ENCODE assay signal across 19 cellular contexts in genomic region chr1:207911983-207912760, GRCh38. TPM values are rescaled to one million over a fixed set of nuclear protein-coding genes. Genes with fewer than 3 reads are reported as not detected.
DNase-seq lines count a peak whose midpoint lies in the region; ATAC-seq, FAIRE-seq and TF ChIP-seq lines count a peak whose summit lies in the region.
"Had no signal": no experiment of that assay in that cellular context is flagged by ENCODE, and none has a peak within 500 bp of the region (broad histone marks: within the 10 kb centered on the region; RNA-seq: fewer than 3 reads in every experiment).

No MANE protein-coding gene starts in this region.

- H3K4me1 ChIP-seq in RWPE2 (ENCODE audit: insufficient read depth, poor library complexity, severe bottlenecking) (no peaks in the 10 kb centered on the region), foreskin keratinocyte (peaks cover 11% of the 10 kb centered on the region), small intestine (ENCODE audit: control insufficient read depth in 2 of 2, insufficient read depth in 1 of 2, low read depth in 1 of 2, low read length in 1 of 2) (peaks cover 0 to 2% of the 10 kb centered on the region in 2 donors), MM.1S (ENCODE audit: low read length) (no peaks in the 10 kb centered on the region)

- no peak overlapping the region for H2AFZ ChIP-seq in MM.1S (ENCODE audit: low read length)
- H2AFZ ChIP-seq: hepatocyte had no signal

- H3K9me2 ChIP-seq in MM.1S (replicated peaks; ENCODE audit: insufficient read depth, low read length) = no peaks in the 10 kb centered on the region

- WGBS in small intestine, 3 donors = 53 to 64% (median 59%) methylated on average over 8 of the region's 8 CpGs

- H3K79me2 ChIP-seq in MM.1S (ENCODE audit: low read length) = no peaks in the 10 kb centered on the region
- H3K79me2 ChIP-seq: hepatocyte had no signal

- no peak overlapping the region for H3K9ac ChIP-seq in MM.1S (ENCODE audit: low read length)

- H3K36me3 ChIP-seq in RWPE2 (ENCODE audit: low read depth) (no peaks in the 10 kb centered on the region), small intestine (ENCODE audit: control insufficient read depth in 2 of 2, insufficient read depth in 2 of 2, low read length in 2 of 2) (no peaks in the 10 kb centered on the region), MM.1S (replicated peaks; ENCODE audit: insufficient read depth, low read length) (no peaks in the 10 kb centered on the region)
- H3K36me3 ChIP-seq: spleen had no signal

- H3K4me2 ChIP-seq in MM.1S (ENCODE audit: low read depth, low read length) = no peak overlapping the region

- H3K4me3 ChIP-seq in RWPE2 (ENCODE audit: severe bottlenecking) (no peak overlapping the region), small intestine (ENCODE audit: low read depth in 1 of 2, low read length in 2 of 2) (no peak overlapping the region), MM.1S (ENCODE audit: low read length) (no peak overlapping the region)
- H3K4me3 ChIP-seq: hepatocyte had no signal

- H3K27ac ChIP-seq in RWPE2 (ENCODE audit: poor library complexity, severe bottlenecking) (no peak overlapping the region), foreskin keratinocyte (no peak overlapping the region), small intestine (ENCODE audit: low read depth in 1 of 2, low read length in 1 of 2) (no peak overlapping the region), MM.1S (ENCODE audit: low read length) (no peak overlapping the region)
- H3K27ac ChIP-seq: C4-2B, epithelial cell of prostate, hepatocyte, HL-60 had no signal

- TF ChIP-seq CTCF in RWPE2 (IDR thresholded peaks at IDR 0.05; ENCODE audit: poor library complexity, severe bottlenecking) (no peak), foreskin keratinocyte (conservative IDR thresholded peaks at IDR 0.05) (no peak), MM.1S (IDR thresholded peaks at IDR 0.05; ENCODE audit: low read length) (no peak)

- ATAC-seq in RWPE2 (ENCODE audit: low read depth) = peak; percentile 48; the same call in 1 of the 3 replicates
- peak; percentile 77 for ATAC-seq in foreskin keratinocyte
- no peak for ATAC-seq in GM19035 (IDR thresholded peaks at IDR 0.05; ENCODE audit: unreplicated experiment)

- H3K9me3 ChIP-seq in RWPE2 (ENCODE audit: severe bottlenecking) = no peaks in the 10 kb centered on the region
- H3K9me3 ChIP-seq in small intestine (ENCODE audit: control insufficient read depth, low read depth) = no peaks in the 10 kb centered on the region
- H3K9me3 ChIP-seq in MM.1S (replicated peaks; ENCODE audit: insufficient read depth, low read length) = no peaks in the 10 kb centered on the region
- H3K9me3 ChIP-seq: spleen had no signal

- H4K20me1 ChIP-seq in MM.1S (ENCODE audit: insufficient read depth, low read length) = no peaks in the 10 kb centered on the region

- H3F3A ChIP-seq in MM.1S (ENCODE audit: insufficient read depth, low read length) = no peaks in the 10 kb centered on the region

- no peak for FAIRE-seq in small intestine (lab: Jason Lieb, UNC)

- H3K27me3 ChIP-seq in RWPE2 (ENCODE audit: insufficient read depth, poor library complexity, severe bottlenecking) (no peaks in the 10 kb centered on the region), foreskin keratinocyte (peaks cover 8% of the 10 kb centered on the region), small intestine (ENCODE audit: control insufficient read depth in 2 of 2, insufficient read depth in 2 of 2, low read length in 2 of 2) (peaks cover 0 to 12% of the 10 kb centered on the region in 2 donors), MM.1S (replicated peaks; ENCODE audit: insufficient read depth, low read length) (peaks cover 29% of the 10 kb centered on the region)

- DNase-seq in ELR (ENCODE audit: low read depth) (peak; percentile 64), RWPE2 (ENCODE audit: low spot score) (no peak), foreskin keratinocyte (peak; percentile 35 to 69), small intestine (peak; percentile 36), activated gamma-delta T cell treated with Interleukin-2 at 50 U/mL for 16 hours (no peak), MM.1S (no peak)
- DNase-seq: activated naive CD8-positive, alpha-beta T cell treated with anti-CD3 and anti-CD28 coated beads, Interleukin-2, amount 10 ng/mL, durations not matched to agents 7 days and 5 days; KG1; NCI-H1417 treated with DMSO at 0.1 percent for 48 hours; nucleus accumbens; spleen had no signal

RNA-seq across cellular contexts. Expression of gene CD34, which starts 1.2 kb away (rescaled TPM):
- total RNA-seq in foreskin keratinocyte = under 0.01 and 0.03 TPM in 2 replicates
- 0.07 and 0.09 TPM in 2 replicates for polyA plus RNA-seq in foreskin keratinocyte
- polyA plus RNA-seq in small intestine = 10 to 100 TPM in 1 of 3 donors, 1 to 10 TPM in 2; 1.1 to 23.7 (median 1.4) TPM
- total RNA-seq: activated naive CD8-positive, alpha-beta T cell treated with anti-CD3 and anti-CD28 coated beads, Interleukin-2, amount 10 ng/mL, durations not matched to agents 7 days and 5 days; Daoy; NCI-H460; OCI-LY7 had no signal

Comparison
In these comparisons a context has a peak if more than half of its experiments do, and no peak if none do; other contexts are left out.
1. DNase-seq: peak in ELR (single experiment), foreskin keratinocyte (2 of 2) and small intestine (single experiment); none in RWPE2 (single experiment), activated gamma-delta T cell treated with Interleukin-2 at 50 U/mL for 16 hours (single experiment) and MM.1S (single experiment).